1 cellular context compared by ENCODE assay signal in genomic region chr9:132582276-132582785, GRCh38.
TF ChIP-seq lines count a peak whose summit lies in the region.

Gene BARHL1 (plus strand): TSS chr9:132582606. CDS start chr9:132582798, 192 bp downstream.

TF ChIP-seq in SK-N-SH, 30 proteins besides CTCF, POLR2A, EP300 and RAD21 (continued from another document):
- no peak for TF ChIP-seq ZBTB33 (IDR thresholded peaks at IDR 0.05; ENCODE audit: borderline replicate concordance, low read depth)
